In genomic region chr4:92251711-92252110, GRCh38 we compare ENCODE assay signal across 10 cellular contexts. TPM values are rescaled to one million over a fixed set of nuclear protein-coding genes. Genes with fewer than 3 reads are reported as not detected.
"Had no signal": no experiment of that assay in that cellular context is flagged by ENCODE, and none has a peak within 500 bp of the region (broad histone marks: within the 10 kb centered on the region; RNA-seq: fewer than 3 reads in every experiment).

No MANE protein-coding gene starts in this region.

- H3K9ac ChIP-seq: GM23248 had no signal

- H3K4me3 Mint-ChIP-seq: HFFc6, IgD-negative memory B cell had no signal

- H3K27me3 Mint-ChIP-seq: IgD-negative memory B cell had no signal

- H3K27ac Mint-ChIP-seq: HFFc6, IgD-negative memory B cell had no signal

- H2AFZ ChIP-seq: GM23248 had no signal

- H3K4me1 Mint-ChIP-seq: IgD-negative memory B cell had no signal

- DNase-seq: GM23248, H7, HFFc6, KBM-7 had no signal

- H3K4me3 ChIP-seq: GM23248, HAP-1 had no signal

- H3K9me3 ChIP-seq: HAP-1 had no signal

- H3K36me3 Mint-ChIP-seq: IgD-negative memory B cell had no signal

- ATAC-seq: HCT116, HepG2 had no signal

- H3K36me3 ChIP-seq: HAP-1 had no signal

- H3K4me1 ChIP-seq: HAP-1 had no signal

- FAIRE-seq: HepG2 had no signal

- H3K27ac ChIP-seq: GM23248, HL-60 had no signal

RNA-seq across cellular contexts. Expression of gene GRID2, which starts 52.1 kb away (rescaled TPM):
- total RNA-seq: GM23248, HepG2, HFFc6, HT1080 had no signal
- polyA plus RNA-seq: GM23248, HepG2, IgD-negative memory B cell had no signal
